8 cellular contexts compared by ENCODE assay signal in the genomic region with DNA sequence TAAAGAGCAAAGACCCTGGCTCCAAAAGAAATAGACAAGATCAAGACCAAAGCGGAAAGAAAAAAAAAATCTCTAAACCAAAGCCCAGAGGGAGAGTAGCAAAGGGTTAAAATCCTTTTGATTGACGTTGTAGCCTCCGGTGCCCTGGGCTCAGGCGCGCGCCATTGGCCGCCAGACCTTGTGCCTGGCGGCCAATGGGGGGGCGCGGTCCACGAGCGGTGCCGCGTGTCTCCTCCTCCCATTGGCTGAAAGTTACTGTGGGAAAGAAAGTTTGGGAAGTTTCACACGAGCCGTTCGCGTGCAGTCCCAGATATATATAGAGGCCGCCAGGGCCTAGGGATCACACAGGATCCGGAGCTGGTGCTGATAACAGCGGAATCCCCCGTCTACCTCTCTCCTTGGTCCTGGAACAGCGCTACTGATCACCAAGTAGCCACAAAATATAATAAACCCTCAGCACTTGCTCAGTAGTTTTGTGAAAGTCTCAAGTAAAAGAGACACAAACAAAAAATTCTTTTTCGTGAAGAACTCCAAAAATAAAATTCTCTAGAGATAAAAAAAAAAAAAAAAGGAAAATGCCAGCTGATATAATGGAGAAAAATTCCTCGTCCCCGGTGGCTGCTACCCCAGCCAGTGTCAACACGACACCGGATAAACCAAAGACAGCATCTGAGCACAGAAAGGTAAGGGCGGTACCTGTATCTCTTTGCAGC. TPM values are rescaled to one million over a fixed set of nuclear protein-coding genes. Genes with fewer than 3 reads are reported as not detected.
DNase-seq lines count a peak whose midpoint lies in the region; ATAC-seq and TF ChIP-seq lines count a peak whose summit lies in the region.

A gene with protein sequence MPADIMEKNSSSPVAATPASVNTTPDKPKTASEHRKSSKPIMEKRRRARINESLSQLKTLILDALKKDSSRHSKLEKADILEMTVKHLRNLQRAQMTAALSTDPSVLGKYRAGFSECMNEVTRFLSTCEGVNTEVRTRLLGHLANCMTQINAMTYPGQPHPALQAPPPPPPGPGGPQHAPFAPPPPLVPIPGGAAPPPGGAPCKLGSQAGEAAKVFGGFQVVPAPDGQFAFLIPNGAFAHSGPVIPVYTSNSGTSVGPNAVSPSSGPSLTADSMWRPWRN (plus strand): TSS at position 343 of the 713 bp plus-strand sequence. CDS start 233 bp downstream, at position 576.

- peak within 1 kb of the TSS; percentile 53 to 75 (median 66) for H3K4me3 ChIP-seq in spleen

- H3K27ac Mint-ChIP-seq in dendritic cell treated with granulocyte-macrophage colony-stimulating factor and Interleukin-4, amounts not matched to agents 40 ng/mL and 50 ng/mL, for 4 days: peak within 1 kb of the TSS; percentile 71

- H3K27me3 ChIP-seq in spleen (replicated peaks in 1 of 7): peaks cover 0 to 97% (median 3%) of the 10 kb centered on the region in 7 donors

- peak within 1 kb of the TSS; percentile 80 to 95 (median 92) for H3K27ac ChIP-seq in spleen

- H3K27me3 Mint-ChIP-seq in dendritic cell treated with granulocyte-macrophage colony-stimulating factor and Interleukin-4, amounts not matched to agents 40 ng/mL and 50 ng/mL, for 4 days: peaks cover 79% of the 10 kb centered on the region

- H3K36me3 ChIP-seq in spleen: peaks cover 0 to 12% (median 0%) of the 10 kb centered on the region in 6 donors

- in situ Hi-C loops in G401 (cut with HindIII; ENCODE audit: low sequenced_read_pairs): loop anchor here (10.0 kb wide), 1 partner anchor 151 kb away; no protein-coding TSS in a partner anchor

- TF ChIP-seq CTCF in spleen (IDR thresholded peaks at IDR 0.05 in 8 of 11, conservative IDR thresholded peaks at IDR 0.05 in 3 of 11): no peak

- peaks cover 39 to 97% (median 91%) of the 10 kb centered on the region in 6 donors for H3K4me1 ChIP-seq in spleen

- intact Hi-C loops in dendritic cell treated with granulocyte-macrophage colony-stimulating factor and Interleukin-4, amounts not matched to agents 40 ng/mL and 50 ng/mL, for 4 days (cut with micrococcal nuclease): loop anchor here (5.0 kb wide), 2 partner anchors 164 to 349 kb away; no protein-coding TSS in a partner anchor
- intact Hi-C loops in spleen (cut with DNase I; ENCODE audit: low total_unique reads): loop anchor here (5.0 to 10.0 kb wide), 3 partner anchors 181 to 471 kb away; no protein-coding TSS in a partner anchor

- H3K4me1 Mint-ChIP-seq in dendritic cell treated with granulocyte-macrophage colony-stimulating factor and Interleukin-4, amounts not matched to agents 40 ng/mL and 50 ng/mL, for 4 days (ENCODE audit: low read depth): peaks cover 43% of the 10 kb centered on the region

- WGBS in spleen, 5 donors: 0 to 2% (median 1%) methylated on average over 29 of the region's 29 CpGs

- H3K9me3 ChIP-seq in spleen: no peaks in the 10 kb centered on the region

- DNase-seq in G401 (ENCODE audit: low spot score): peak; percentile 61
- peak; percentile 83 to 92 for DNase-seq in NCI-H2081 (lab: John Stamatoyannopoulos, UW)
- DNase-seq in UCSD-AML1 (lab: John Stamatoyannopoulos, UW; ENCODE audit: unreplicated experiment): peak; percentile 79
- DNase-seq in kidney glomerular epithelial cell (lab: John Stamatoyannopoulos, UW): peak; percentile 94
- DNase-seq in spleen: peak; percentile 90

- TF ChIP-seq POLR2A in spleen (IDR thresholded peaks at IDR 0.05): peak in 2 of 3 donors; percentile 7 to 93

- H3K9me3 Mint-ChIP-seq in dendritic cell treated with granulocyte-macrophage colony-stimulating factor and Interleukin-4, amounts not matched to agents 40 ng/mL and 50 ng/mL, for 4 days: no peaks in the 10 kb centered on the region

- H3K36me3 Mint-ChIP-seq in dendritic cell treated with granulocyte-macrophage colony-stimulating factor and Interleukin-4, amounts not matched to agents 40 ng/mL and 50 ng/mL, for 4 days (ENCODE audit: low read depth): no peaks in the 10 kb centered on the region

- H3K4me3 Mint-ChIP-seq in dendritic cell treated with granulocyte-macrophage colony-stimulating factor and Interleukin-4, amounts not matched to agents 40 ng/mL and 50 ng/mL, for 4 days: peak within 1 kb of the TSS; percentile 79

- peak; percentile 34 for ATAC-seq in HG02610 (IDR thresholded peaks at IDR 0.05; ENCODE audit: unreplicated experiment)
- no peak for ATAC-seq in GM21526 (IDR thresholded peaks at IDR 0.05; ENCODE audit: low FRiP score, unreplicated experiment)

RNA-seq across cellular contexts. Expression of the gene that starts here (rescaled TPM):
- 3.3 and 6.6 TPM in 2 replicates for total RNA-seq in G401 (2014; rRNA removed; shearing (Covaris generic))
- total RNA-seq in spleen: 10 to 100 TPM; 38.2 to 59.6 (median 40.3) TPM
- polyA plus RNA-seq in spleen: 10 to 100 TPM; 17.7 to 19.7 (median 19.6) TPM
